28 cellular contexts compared by ENCODE assay signal in genomic region chr15:92355307-92355706, GRCh38. TPM values are rescaled to one million over a fixed set of nuclear protein-coding genes. Genes with fewer than 3 reads are reported as not detected.
"Had no signal": no experiment of that assay in that cellular context is flagged by ENCODE, and none has a peak within 500 bp of the region (broad histone marks: within the 10 kb centered on the region; RNA-seq: fewer than 3 reads in every experiment).

No MANE protein-coding gene starts in this region.

- H3K27ac ChIP-seq: neural progenitor cell, ovary, parathyroid adenoma, psoas muscle, skin epidermis, spleen, suprapubic skin, testis, tibial artery, transverse colon, upper lobe of right lung, uterus had no signal

- H3K4me1 ChIP-seq: parathyroid adenoma, psoas muscle, spleen, suprapubic skin, testis, tibial artery, transverse colon, upper lobe of right lung, uterus had no signal

- H3K9me3 ChIP-seq: ovary, psoas muscle, spleen, suprapubic skin, testis, tibial artery, transverse colon, upper lobe of right lung, uterus had no signal

- H3K27me3 ChIP-seq: neural progenitor cell, ovary, testis, tibial artery, transverse colon, upper lobe of right lung, uterus had no signal

- DNase-seq: natural killer cell; occipital lobe; ovary; posterior cingulate gyrus; psoas muscle; right cardiac atrium; spleen; stimulated activated CD4-positive, alpha-beta T cell treated with anti-CD3 and anti-CD28 coated beads, Interleukin-12 subunit alpha, Interleukin-12 subunit beta, amount 100 ng/mL, for 4 hours; stimulated activated CD4-positive, alpha-beta T cell treated with anti-CD3 and anti-CD28 coated beads, Interleukin-1b, Interleukin-23, amount 100 ng/mL, for 48 hours; stimulated activated CD4-positive, alpha-beta T cell treated with anti-CD3 and anti-CD28 coated beads, Interleukin-4, amount 100 ng/mL, for 1 hour; stimulated activated CD4-positive, alpha-beta T cell treated with anti-CD3 and anti-CD28 coated beads, Interleukin-4, amount 100 ng/mL, for 4 hours; stimulated activated CD8-positive, alpha-beta memory T cell treated with anti-CD3 and anti-CD28 coated beads, Interleukin-4, amount 100 ng/mL, for 48 hours; stimulated activated naive CD4-positive, alpha-beta T cell; stimulated activated naive CD8-positive, alpha-beta T cell treated with anti-CD3 and anti-CD28 coated beads, Interleukin-15, amount 100 ng/mL, for 72 hours; stimulated activated naive CD8-positive, alpha-beta T cell treated with anti-CD3 and anti-CD28 coated beads, Interleukin-15, Interleukin-2, amounts not matched to agents 100 U/mL and 50 U/mL, for 24 hours; substantia nigra; testis; tibial artery; transverse colon; upper lobe of right lung; uterus had no signal

- H3K79me2 ChIP-seq: parathyroid adenoma had no signal

- H3K4me2 ChIP-seq: neural progenitor cell, smooth muscle cell had no signal

- H2AFZ ChIP-seq: neural progenitor cell, parathyroid adenoma had no signal

- ATAC-seq: natural killer cell; psoas muscle; right cardiac atrium; sciatic nerve; stimulated activated memory B cell treated with anti-CD40 and anti-IgM and Interleukin-4, amounts not matched to agents 10 μg/mL and 1 μg/mL and 100 μg/mL, for 72 hours; stimulated activated naive CD8-positive, alpha-beta T cell treated with anti-CD3 and anti-CD28 coated beads, Interleukin-15, amount 100 ng/mL, for 72 hours; stimulated activated naive CD8-positive, alpha-beta T cell treated with anti-CD3 and anti-CD28 coated beads, Interleukin-15, Interleukin-2, amounts not matched to agents 100 U/mL and 50 U/mL, for 24 hours; upper lobe of right lung had no signal

- H3K9ac ChIP-seq: neural progenitor cell, parathyroid adenoma had no signal

- H3K36me3 ChIP-seq: neural progenitor cell, ovary, spleen, suprapubic skin, tibial artery, transverse colon, upper lobe of right lung, uterus had no signal

- H3K4me3 ChIP-seq: neural progenitor cell, ovary, psoas muscle, skin epidermis, smooth muscle cell, spleen, suprapubic skin, testis, tibial artery, transverse colon, upper lobe of right lung, uterus had no signal

RNA-seq across cellular contexts. Expression of gene ST8SIA2, which starts 38.4 kb away (rescaled TPM):
- total RNA-seq: natural killer cell, sciatic nerve, spleen, suprapubic skin, upper lobe of right lung had no signal
- polyA plus RNA-seq: spleen had no signal
